In the genomic region with DNA sequence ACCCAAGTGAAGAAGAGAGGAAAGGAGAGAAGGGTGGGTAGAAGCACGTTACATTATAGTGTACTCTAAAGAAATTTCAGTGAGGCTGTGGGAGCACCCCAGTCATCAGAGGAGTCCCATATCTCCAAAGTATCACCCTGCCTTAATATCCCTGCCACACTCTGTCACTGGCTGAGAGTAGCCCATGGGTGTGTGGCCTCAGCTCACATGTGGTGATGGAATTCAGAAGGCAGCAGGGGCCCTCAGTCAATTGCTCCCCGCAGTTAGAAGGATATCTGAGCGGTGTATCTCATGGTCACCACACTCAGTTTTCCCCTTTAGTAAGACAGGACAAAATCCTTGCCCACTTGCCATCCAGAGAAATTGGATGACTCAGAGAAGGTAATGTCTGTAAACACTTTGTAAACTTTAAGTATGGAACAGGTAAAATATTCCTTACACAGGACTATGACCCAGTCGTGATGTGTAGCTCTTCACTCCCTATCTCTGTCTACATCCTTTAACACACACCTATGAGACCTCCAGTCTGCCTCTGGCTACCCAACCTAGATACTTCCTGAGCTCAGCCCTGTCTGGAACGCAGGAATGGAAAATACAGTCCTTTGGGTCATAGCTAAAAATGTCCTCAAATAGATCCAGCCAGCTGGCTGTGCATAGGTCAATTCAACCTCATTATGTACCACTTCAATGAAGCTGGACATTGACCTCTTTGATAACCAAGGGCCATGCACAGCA, we compare ENCODE assay signal across 1 cellular context.
TF ChIP-seq lines count a peak whose summit lies in the region.

No MANE protein-coding gene starts in this region.

TF ChIP-seq in HepG2, 621 proteins besides CTCF, POLR2A, EP300 and RAD21 (continued from another document and continues in another):
- TF ChIP-seq, protein P1, sequence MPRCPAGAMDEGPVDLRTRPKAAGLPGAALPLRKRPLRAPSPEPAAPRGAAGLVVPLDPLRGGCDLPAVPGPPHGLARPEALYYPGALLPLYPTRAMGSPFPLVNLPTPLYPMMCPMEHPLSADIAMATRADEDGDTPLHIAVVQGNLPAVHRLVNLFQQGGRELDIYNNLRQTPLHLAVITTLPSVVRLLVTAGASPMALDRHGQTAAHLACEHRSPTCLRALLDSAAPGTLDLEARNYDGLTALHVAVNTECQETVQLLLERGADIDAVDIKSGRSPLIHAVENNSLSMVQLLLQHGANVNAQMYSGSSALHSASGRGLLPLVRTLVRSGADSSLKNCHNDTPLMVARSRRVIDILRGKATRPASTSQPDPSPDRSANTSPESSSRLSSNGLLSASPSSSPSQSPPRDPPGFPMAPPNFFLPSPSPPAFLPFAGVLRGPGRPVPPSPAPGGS (CRISPR knock-in tag; IDR thresholded peaks at IDR 0.05) = no peak
- no peak for TF ChIP-seq ZNF44 (CRISPR knock-in tag; IDR thresholded peaks at IDR 0.05)
- no peak for TF ChIP-seq MAF1 (CRISPR knock-in tag; IDR thresholded peaks at IDR 0.05; ENCODE audit: borderline replicate concordance)
- TF ChIP-seq, protein P2, sequence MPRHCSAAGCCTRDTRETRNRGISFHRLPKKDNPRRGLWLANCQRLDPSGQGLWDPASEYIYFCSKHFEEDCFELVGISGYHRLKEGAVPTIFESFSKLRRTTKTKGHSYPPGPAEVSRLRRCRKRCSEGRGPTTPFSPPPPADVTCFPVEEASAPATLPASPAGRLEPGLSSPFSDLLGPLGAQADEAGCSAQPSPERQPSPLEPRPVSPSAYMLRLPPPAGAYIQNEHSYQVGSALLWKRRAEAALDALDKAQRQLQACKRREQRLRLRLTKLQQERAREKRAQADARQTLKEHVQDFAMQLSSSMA (CRISPR knock-in tag; IDR thresholded peaks at IDR 0.05) = no peak
- TF ChIP-seq ATF7 (IDR thresholded peaks at IDR 0.05) = peak; percentile 36; the same call in 1 of the 2 replicates
- peak; percentile 69; the same call in 1 of the 2 replicates for TF ChIP-seq ATF7 (CRISPR knock-in tag; IDR thresholded peaks at IDR 0.05)
- 0 out of 2 replicates have a peak, but pooled peaks have one; percentile 23 for TF ChIP-seq ZNF549 (CRISPR knock-in tag; IDR thresholded peaks at IDR 0.05)
- TF ChIP-seq SALL1 (CRISPR knock-in tag; IDR thresholded peaks at IDR 0.05) = peak; percentile 91
- TF ChIP-seq TBX3 (IDR thresholded peaks at IDR 0.05; ENCODE audit: borderline replicate concordance) = no peak
- no peak for TF ChIP-seq NBN (conservative IDR thresholded peaks at IDR 0.05)
- TF ChIP-seq SOX13 (IDR thresholded peaks at IDR 0.05) = no peak
- peak in 1 of 2 experiments; percentile 86; a peak in 2 of 4 replicates for TF ChIP-seq SOX13 (CRISPR knock-in tag; conservative IDR thresholded peaks at IDR 0.05 in 1 of 2, IDR thresholded peaks at IDR 0.05 in 1 of 2)
- TF ChIP-seq, protein P3, sequence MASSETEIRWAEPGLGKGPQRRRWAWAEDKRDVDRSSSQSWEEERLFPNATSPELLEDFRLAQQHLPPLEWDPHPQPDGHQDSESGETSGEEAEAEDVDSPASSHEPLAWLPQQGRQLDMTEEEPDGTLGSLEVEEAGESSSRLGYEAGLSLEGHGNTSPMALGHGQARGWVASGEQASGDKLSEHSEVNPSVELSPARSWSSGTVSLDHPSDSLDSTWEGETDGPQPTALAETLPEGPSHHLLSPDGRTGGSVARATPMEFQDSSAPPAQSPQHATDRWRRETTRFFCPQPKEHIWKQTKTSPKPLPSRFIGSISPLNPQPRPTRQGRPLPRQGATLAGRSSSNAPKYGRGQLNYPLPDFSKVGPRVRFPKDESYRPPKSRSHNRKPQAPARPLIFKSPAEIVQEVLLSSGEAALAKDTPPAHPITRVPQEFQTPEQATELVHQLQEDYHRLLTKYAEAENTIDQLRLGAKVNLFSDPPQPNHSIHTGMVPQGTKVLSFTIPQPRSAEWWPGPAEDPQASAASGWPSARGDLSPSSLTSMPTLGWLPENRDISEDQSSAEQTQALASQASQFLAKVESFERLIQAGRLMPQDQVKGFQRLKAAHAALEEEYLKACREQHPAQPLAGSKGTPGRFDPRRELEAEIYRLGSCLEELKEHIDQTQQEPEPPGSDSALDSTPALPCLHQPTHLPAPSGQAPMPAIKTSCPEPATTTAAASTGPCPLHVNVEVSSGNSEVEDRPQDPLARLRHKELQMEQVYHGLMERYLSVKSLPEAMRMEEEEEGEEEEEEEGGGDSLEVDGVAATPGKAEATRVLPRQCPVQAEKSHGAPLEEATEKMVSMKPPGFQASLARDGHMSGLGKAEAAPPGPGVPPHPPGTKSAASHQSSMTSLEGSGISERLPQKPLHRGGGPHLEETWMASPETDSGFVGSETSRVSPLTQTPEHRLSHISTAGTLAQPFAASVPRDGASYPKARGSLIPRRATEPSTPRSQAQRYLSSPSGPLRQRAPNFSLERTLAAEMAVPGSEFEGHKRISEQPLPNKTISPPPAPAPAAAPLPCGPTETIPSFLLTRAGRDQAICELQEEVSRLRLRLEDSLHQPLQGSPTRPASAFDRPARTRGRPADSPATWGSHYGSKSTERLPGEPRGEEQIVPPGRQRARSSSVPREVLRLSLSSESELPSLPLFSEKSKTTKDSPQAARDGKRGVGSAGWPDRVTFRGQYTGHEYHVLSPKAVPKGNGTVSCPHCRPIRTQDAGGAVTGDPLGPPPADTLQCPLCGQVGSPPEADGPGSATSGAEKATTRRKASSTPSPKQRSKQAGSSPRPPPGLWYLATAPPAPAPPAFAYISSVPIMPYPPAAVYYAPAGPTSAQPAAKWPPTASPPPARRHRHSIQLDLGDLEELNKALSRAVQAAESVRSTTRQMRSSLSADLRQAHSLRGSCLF (CRISPR knock-in tag; IDR thresholded peaks at IDR 0.05; ENCODE audit: borderline replicate concordance) = no peak
- TF ChIP-seq ZNF777 (CRISPR knock-in tag; IDR thresholded peaks at IDR 0.05) = no peak
- TF ChIP-seq ZNF430 (CRISPR knock-in tag; IDR thresholded peaks at IDR 0.05) = 0 out of 2 replicates have a peak, but pooled peaks have one; percentile 54
- peak; percentile 61; the same call in 1 of the 2 replicates for TF ChIP-seq ONECUT2 (CRISPR knock-in tag; IDR thresholded peaks at IDR 0.05)
- TF ChIP-seq EEA1 (CRISPR knock-in tag; IDR thresholded peaks at IDR 0.05; ENCODE audit: borderline replicate concordance) = no peak
- TF ChIP-seq, protein P4, sequence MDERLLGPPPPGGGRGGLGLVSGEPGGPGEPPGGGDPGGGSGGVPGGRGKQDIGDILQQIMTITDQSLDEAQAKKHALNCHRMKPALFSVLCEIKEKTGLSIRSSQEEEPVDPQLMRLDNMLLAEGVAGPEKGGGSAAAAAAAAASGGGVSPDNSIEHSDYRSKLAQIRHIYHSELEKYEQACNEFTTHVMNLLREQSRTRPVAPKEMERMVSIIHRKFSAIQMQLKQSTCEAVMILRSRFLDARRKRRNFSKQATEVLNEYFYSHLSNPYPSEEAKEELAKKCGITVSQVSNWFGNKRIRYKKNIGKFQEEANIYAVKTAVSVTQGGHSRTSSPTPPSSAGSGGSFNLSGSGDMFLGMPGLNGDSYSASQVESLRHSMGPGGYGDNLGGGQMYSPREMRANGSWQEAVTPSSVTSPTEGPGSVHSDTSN (CRISPR knock-in tag; IDR thresholded peaks at IDR 0.05) = no peak
- 0 out of 2 replicates have a peak, but pooled peaks have one; percentile 18 for TF ChIP-seq TGIF2 (CRISPR knock-in tag; IDR thresholded peaks at IDR 0.05)
- TF ChIP-seq, protein P5, sequence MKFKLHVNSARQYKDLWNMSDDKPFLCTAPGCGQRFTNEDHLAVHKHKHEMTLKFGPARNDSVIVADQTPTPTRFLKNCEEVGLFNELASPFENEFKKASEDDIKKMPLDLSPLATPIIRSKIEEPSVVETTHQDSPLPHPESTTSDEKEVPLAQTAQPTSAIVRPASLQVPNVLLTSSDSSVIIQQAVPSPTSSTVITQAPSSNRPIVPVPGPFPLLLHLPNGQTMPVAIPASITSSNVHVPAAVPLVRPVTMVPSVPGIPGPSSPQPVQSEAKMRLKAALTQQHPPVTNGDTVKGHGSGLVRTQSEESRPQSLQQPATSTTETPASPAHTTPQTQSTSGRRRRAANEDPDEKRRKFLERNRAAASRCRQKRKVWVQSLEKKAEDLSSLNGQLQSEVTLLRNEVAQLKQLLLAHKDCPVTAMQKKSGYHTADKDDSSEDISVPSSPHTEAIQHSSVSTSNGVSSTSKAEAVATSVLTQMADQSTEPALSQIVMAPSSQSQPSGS (CRISPR knock-in tag; IDR thresholded peaks at IDR 0.05) = peak; percentile 90
- TF ChIP-seq, protein P6, sequence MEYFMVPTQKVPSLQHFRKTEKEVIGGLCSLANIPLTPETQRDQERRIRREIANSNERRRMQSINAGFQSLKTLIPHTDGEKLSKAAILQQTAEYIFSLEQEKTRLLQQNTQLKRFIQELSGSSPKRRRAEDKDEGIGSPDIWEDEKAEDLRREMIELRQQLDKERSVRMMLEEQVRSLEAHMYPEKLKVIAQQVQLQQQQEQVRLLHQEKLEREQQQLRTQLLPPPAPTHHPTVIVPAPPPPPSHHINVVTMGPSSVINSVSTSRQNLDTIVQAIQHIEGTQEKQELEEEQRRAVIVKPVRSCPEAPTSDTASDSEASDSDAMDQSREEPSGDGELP (IDR thresholded peaks at IDR 0.05; ENCODE audit: borderline replicate concordance, low read depth) = peak; percentile 99
- peak; percentile 78 for TF ChIP-seq KAT8 (CRISPR knock-in tag; IDR thresholded peaks at IDR 0.05)
- TF ChIP-seq, protein P7, sequence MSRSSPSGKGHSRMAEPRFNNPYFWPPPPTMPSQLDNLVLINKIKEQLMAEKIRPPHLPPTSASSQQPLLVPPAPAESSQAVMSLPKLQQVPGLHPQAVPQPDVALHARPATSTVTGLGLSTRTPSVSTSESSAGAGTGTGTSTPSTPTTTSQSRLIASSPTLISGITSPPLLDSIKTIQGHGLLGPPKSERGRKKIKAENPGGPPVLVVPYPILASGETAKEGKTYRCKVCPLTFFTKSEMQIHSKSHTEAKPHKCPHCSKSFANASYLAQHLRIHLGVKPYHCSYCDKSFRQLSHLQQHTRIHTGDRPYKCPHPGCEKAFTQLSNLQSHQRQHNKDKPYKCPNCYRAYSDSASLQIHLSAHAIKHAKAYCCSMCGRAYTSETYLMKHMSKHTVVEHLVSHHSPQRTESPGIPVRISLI (CRISPR knock-in tag; IDR thresholded peaks at IDR 0.05; ENCODE audit: borderline replicate concordance) = peak; percentile 49; the same call in 1 of the 2 replicates
- no peak for TF ChIP-seq TEAD2 (CRISPR knock-in tag; IDR thresholded peaks at IDR 0.05)
- no peak; the same call in 1 of the 2 replicates for TF ChIP-seq MEIS2 (CRISPR knock-in tag; IDR thresholded peaks at IDR 0.05)
- TF ChIP-seq ZNF382 (CRISPR knock-in tag; IDR thresholded peaks at IDR 0.05; ENCODE audit: borderline replicate concordance) = no peak
- peak; percentile 63; the same call in 1 of the 2 replicates for TF ChIP-seq THAP11 (CRISPR knock-in tag; IDR thresholded peaks at IDR 0.05)
- TF ChIP-seq KDM1A (CRISPR knock-in tag; IDR thresholded peaks at IDR 0.05) = no peak
- TF ChIP-seq ZNF569 (CRISPR knock-in tag; IDR thresholded peaks at IDR 0.05; ENCODE audit: borderline replicate concordance) = no peak
- TF ChIP-seq, protein P8, sequence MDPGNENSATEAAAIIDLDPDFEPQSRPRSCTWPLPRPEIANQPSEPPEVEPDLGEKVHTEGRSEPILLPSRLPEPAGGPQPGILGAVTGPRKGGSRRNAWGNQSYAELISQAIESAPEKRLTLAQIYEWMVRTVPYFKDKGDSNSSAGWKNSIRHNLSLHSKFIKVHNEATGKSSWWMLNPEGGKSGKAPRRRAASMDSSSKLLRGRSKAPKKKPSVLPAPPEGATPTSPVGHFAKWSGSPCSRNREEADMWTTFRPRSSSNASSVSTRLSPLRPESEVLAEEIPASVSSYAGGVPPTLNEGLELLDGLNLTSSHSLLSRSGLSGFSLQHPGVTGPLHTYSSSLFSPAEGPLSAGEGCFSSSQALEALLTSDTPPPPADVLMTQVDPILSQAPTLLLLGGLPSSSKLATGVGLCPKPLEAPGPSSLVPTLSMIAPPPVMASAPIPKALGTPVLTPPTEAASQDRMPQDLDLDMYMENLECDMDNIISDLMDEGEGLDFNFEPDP (CRISPR knock-in tag; conservative IDR thresholded peaks at IDR 0.05) = no peak
- TF ChIP-seq ZNF138 (CRISPR knock-in tag; IDR thresholded peaks at IDR 0.05; ENCODE audit: low read depth) = no peak
- no peak for TF ChIP-seq TRIM24 (CRISPR knock-in tag; IDR thresholded peaks at IDR 0.05)
- TF ChIP-seq, protein P9, sequence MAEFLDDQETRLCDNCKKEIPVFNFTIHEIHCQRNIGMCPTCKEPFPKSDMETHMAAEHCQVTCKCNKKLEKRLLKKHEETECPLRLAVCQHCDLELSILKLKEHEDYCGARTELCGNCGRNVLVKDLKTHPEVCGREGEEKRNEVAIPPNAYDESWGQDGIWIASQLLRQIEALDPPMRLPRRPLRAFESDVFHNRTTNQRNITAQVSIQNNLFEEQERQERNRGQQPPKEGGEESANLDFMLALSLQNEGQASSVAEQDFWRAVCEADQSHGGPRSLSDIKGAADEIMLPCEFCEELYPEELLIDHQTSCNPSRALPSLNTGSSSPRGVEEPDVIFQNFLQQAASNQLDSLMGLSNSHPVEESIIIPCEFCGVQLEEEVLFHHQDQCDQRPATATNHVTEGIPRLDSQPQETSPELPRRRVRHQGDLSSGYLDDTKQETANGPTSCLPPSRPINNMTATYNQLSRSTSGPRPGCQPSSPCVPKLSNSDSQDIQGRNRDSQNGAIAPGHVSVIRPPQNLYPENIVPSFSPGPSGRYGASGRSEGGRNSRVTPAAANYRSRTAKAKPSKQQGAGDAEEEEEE (CRISPR knock-in tag; IDR thresholded peaks at IDR 0.05; ENCODE audit: borderline replicate concordance) = no peak
- TF ChIP-seq GTF3A (CRISPR knock-in tag; conservative IDR thresholded peaks at IDR 0.05) = no peak
- TF ChIP-seq KMT2A (CRISPR knock-in tag; IDR thresholded peaks at IDR 0.05) = no peak
- TF ChIP-seq ZSCAN9 (CRISPR knock-in tag; IDR thresholded peaks at IDR 0.05; ENCODE audit: borderline replicate concordance) = no peak; the same call in 1 of the 2 replicates
- 0 out of 2 replicates have a peak, but pooled peaks have one; percentile 36 for TF ChIP-seq RFXAP (CRISPR knock-in tag; IDR thresholded peaks at IDR 0.05; ENCODE audit: borderline replicate concordance)
- TF ChIP-seq ETV6 (CRISPR knock-in tag; conservative IDR thresholded peaks at IDR 0.05) = no peak
